Comparison of ENCODE assay signal across 26 cellular contexts in genomic region chr17:50241431-50241830, GRCh38. TPM values are rescaled to one million over a fixed set of nuclear protein-coding genes. Genes with fewer than 3 reads are reported as not detected.
"Had no signal": no experiment of that assay in that cellular context is flagged by ENCODE, and none has a peak within 500 bp of the region (broad histone marks: within the 10 kb centered on the region; RNA-seq: fewer than 3 reads in every experiment).

No MANE protein-coding gene starts in this region.

- H3K27me3 ChIP-seq: esophagus muscularis mucosa, gastrocnemius medialis had no signal

- H3K9me3 ChIP-seq: esophagus muscularis mucosa, gastrocnemius medialis, heart right ventricle, left lung, lower lobe of right lung, mucosa of descending colon had no signal

- ATAC-seq: foreskin keratinocyte, gastrocnemius medialis, heart right ventricle, left lung, left ventricle myocardium superior, lower lobe of right lung, mucosa of descending colon had no signal

- H3K4me1 ChIP-seq: foreskin keratinocyte, left lung, lower lobe of right lung had no signal

- H3K36me3 ChIP-seq: esophagus muscularis mucosa, gastrocnemius medialis, heart right ventricle, left lung, lower lobe of right lung had no signal

- DNase-seq: dermis blood vessel endothelial cell; dorsolateral prefrontal cortex; effector CD4-positive, alpha-beta T cell; effector memory CD4-positive, alpha-beta T cell; foreskin keratinocyte; gastrocnemius medialis; glutamatergic neuron; head of caudate nucleus; heart right ventricle; hippocampal formation; left cardiac atrium; left lung; left ventricle myocardium superior; lower lobe of right lung; mesenchymal stem cell; mucosa of descending colon; naive B cell had no signal

- H3K4me3 ChIP-seq: coronary artery, dorsolateral prefrontal cortex, esophagus muscularis mucosa, gastrocnemius medialis, heart right ventricle, left lung, lower lobe of right lung, mucosa of descending colon had no signal

- FAIRE-seq: endothelial cell of umbilical vein, islet of Langerhans, keratinocyte had no signal

- H3K27ac ChIP-seq: coronary artery, dorsolateral prefrontal cortex, foreskin keratinocyte, gastrocnemius medialis, heart right ventricle, left lung, lower lobe of right lung had no signal

RNA-seq across cellular contexts. Expression of gene TMEM92, which starts 32.8 kb away (rescaled TPM):
- total RNA-seq: endothelial cell of umbilical vein, fibroblast of villous mesenchyme, gastrocnemius medialis, heart right ventricle, left ventricle myocardium superior, lung microvascular endothelial cell, mesenteric fat pad, myocyte had no signal
